ENCODE assay signal across 12 cellular contexts in genomic region chr6:131023834-131024504, GRCh38. TPM values are rescaled to one million over a fixed set of nuclear protein-coding genes. Genes with fewer than 3 reads are reported as not detected.
DNase-seq lines count a peak whose midpoint lies in the region; ATAC-seq, FAIRE-seq and TF ChIP-seq lines count a peak whose summit lies in the region.
"Had no signal": no experiment of that assay in that cellular context is flagged by ENCODE, and none has a peak within 500 bp of the region (broad histone marks: within the 10 kb centered on the region; RNA-seq: fewer than 3 reads in every experiment).

No MANE protein-coding gene starts in this region.

- TF ChIP-seq CTCF in GM12878 (IDR thresholded peaks at IDR 0.05 in 2 of 3, conservative IDR thresholded peaks at IDR 0.05 in 1 of 3; ENCODE audit: control insufficient read depth in 2 of 3, extremely low read depth in 1 of 3, insufficient read depth in 1 of 3, low read depth in 3 of 3, low read length in 3 of 3), result no peak

- SMC1A ChIA-PET in GM12878 (lab: Charles Lee; ENCODE audit: uncharacterized antibody, unreplicated experiment), result no interaction called here

- ATAC-seq in GM12878 (peak; percentile 41), GM18909 (IDR thresholded peaks at IDR 0.05; ENCODE audit: poor library complexity, unreplicated experiment) (no peak)
- no peak for ATAC-seq in activated CD4-positive, CD25-positive, alpha-beta regulatory T cell treated with anti-CD3 and anti-CD28 coated beads, Interleukin-2, amount 50 U/mL, for 24 hours

- DNase-seq in EH (ENCODE audit: low read depth), result peak; percentile 55
- DNase-seq in HS-27A (ENCODE audit: low read depth), result peak; percentile 79
- no peak for DNase-seq in GM12878 (ENCODE audit: low read depth, low spot score)
- DNase-seq in myocyte (ENCODE audit: low read depth), result peak; percentile 64
- DNase-seq in effector CD4-positive, alpha-beta T cell, result no peak
- no peak for DNase-seq in superior temporal gyrus (ENCODE audit: extremely low spot score)
- DNase-seq: NCI-H1694 had no signal

- CTCF ChIA-PET in GM12878 (lab: Yijun Ruan, JAX), result interaction anchor here (1.0 kb wide), 2 partner anchors 9 to 25 kb away, joined by 3 read pairs; no protein-coding TSS in a partner anchor

- no peak for TF ChIP-seq EP300 in GM12878 (IDR thresholded peaks at IDR 0.05; ENCODE audit: borderline replicate concordance in 1 of 2, control insufficient read depth in 1 of 2, low read depth in 2 of 2, low read length in 2 of 2)

- no peak overlapping the region for H3K4me2 ChIP-seq in GM12878 (ENCODE audit: control insufficient read depth, insufficient read depth)

- no peak for TF ChIP-seq POLR2A in GM12878 (IDR thresholded peaks at IDR 0.05; ENCODE audit: low read depth, low read length)

- H2AFZ ChIP-seq in GM12878 (ENCODE audit: control insufficient read depth, low read depth, low read length), result no peak overlapping the region

- TF ChIP-seq RAD21 in GM12878 (IDR thresholded peaks at IDR 0.05; ENCODE audit: insufficient read depth, low read depth, low read length), result no peak

- no peaks in the 10 kb centered on the region for H3K9me3 ChIP-seq in GM12878 (replicated peaks; ENCODE audit: control insufficient read depth, insufficient read depth, low read length)
- H3K9me3 ChIP-seq: neutrophil had no signal

- no TSS peak for BruUV-seq in GM12878 (replicated peaks; lab: Mats Ljungman, UMichigan)

- H3K27me3 ChIP-seq in GM12878 (replicated peaks in 1 of 2; ENCODE audit: control insufficient read depth in 2 of 2, insufficient read depth in 2 of 2, low read length in 1 of 2), result no peaks in the 10 kb centered on the region
- H3K27me3 ChIP-seq: cardiac muscle cell, neutrophil had no signal

- H3K27ac ChIP-seq in GM12878 (ENCODE audit: control insufficient read depth, insufficient read depth), result no peak overlapping the region
- H3K27ac ChIP-seq: cardiac muscle cell, neutrophil had no signal

- in situ Hi-C loops in GM12878 (cut with MboI), result no loop called here

- RAD21 ChIA-PET in GM12878 (lab: Charles Lee; ENCODE audit: unreplicated experiment), result no interaction called here

- H3K36me3 ChIP-seq in GM12878 (ENCODE audit: control insufficient read depth in 2 of 2, insufficient read depth in 2 of 2, low read length in 1 of 2), result no peaks in the 10 kb centered on the region
- H3K36me3 ChIP-seq: cardiac muscle cell, neutrophil had no signal

- 81% methylated on average over 3 of the region's 3 CpGs for WGBS in GM12878 (ENCODE audit: insufficient coverage, insufficient replicate concordance, low lambda C conversion rate, missing lambda C conversion rate)

- H3K4me3 ChIP-seq in GM12878, result no peak overlapping the region
- H3K4me3 ChIP-seq: cardiac muscle cell had no signal

- intact Hi-C loops in GM12878 (cut with micrococcal nuclease; ENCODE audit: unreplicated experiment), result no loop called here

- no peak overlapping the region for H3K9ac ChIP-seq in GM12878 (ENCODE audit: control insufficient read depth, insufficient read depth, low read length)

- H4K20me1 ChIP-seq in GM12878 (ENCODE audit: control insufficient read depth, insufficient read depth), result no peaks in the 10 kb centered on the region

- H3K79me2 ChIP-seq in GM12878 (ENCODE audit: control insufficient read depth, insufficient read depth, low read length), result peaks cover 4% of the 10 kb centered on the region

- POLR2A ChIA-PET in GM12878 (lab: Charles Lee), result no interaction called here

- H3K4me1 ChIP-seq in GM12878 (ENCODE audit: control insufficient read depth, insufficient read depth, low read length), result no peaks in the 10 kb centered on the region

- FAIRE-seq in GM12878 (lab: Jason Lieb, UNC), result no peak
- FAIRE-seq: G401.6 had no signal

TF ChIP-seq in GM12878, 131 proteins besides CTCF, POLR2A, EP300 and RAD21 (continues in another document):
- TF ChIP-seq GATAD2B (conservative IDR thresholded peaks at IDR 0.05; ENCODE audit: low read depth) (no peak), ZNF687 (IDR thresholded peaks at IDR 0.05) (no peak), PKNOX1 (IDR thresholded peaks at IDR 0.05) (no peak), FOXK2 (IDR thresholded peaks at IDR 0.05) (no peak), SRF (IDR thresholded peaks at IDR 0.05; ENCODE audit: low read depth in 2 of 2, low read length in 2 of 2) (no peak), NR2C1 (IDR thresholded peaks at IDR 0.05) (no peak), HDAC6 (IDR thresholded peaks at IDR 0.05; ENCODE audit: unreplicated experiment) (no peak), SUPT20H (IDR thresholded peaks at IDR 0.05; ENCODE audit: borderline replicate concordance, control insufficient read depth, low read depth, low read length) (no peak), RAD51 (IDR thresholded peaks at IDR 0.05) (no peak)
- TF ChIP-seq, protein P1, sequence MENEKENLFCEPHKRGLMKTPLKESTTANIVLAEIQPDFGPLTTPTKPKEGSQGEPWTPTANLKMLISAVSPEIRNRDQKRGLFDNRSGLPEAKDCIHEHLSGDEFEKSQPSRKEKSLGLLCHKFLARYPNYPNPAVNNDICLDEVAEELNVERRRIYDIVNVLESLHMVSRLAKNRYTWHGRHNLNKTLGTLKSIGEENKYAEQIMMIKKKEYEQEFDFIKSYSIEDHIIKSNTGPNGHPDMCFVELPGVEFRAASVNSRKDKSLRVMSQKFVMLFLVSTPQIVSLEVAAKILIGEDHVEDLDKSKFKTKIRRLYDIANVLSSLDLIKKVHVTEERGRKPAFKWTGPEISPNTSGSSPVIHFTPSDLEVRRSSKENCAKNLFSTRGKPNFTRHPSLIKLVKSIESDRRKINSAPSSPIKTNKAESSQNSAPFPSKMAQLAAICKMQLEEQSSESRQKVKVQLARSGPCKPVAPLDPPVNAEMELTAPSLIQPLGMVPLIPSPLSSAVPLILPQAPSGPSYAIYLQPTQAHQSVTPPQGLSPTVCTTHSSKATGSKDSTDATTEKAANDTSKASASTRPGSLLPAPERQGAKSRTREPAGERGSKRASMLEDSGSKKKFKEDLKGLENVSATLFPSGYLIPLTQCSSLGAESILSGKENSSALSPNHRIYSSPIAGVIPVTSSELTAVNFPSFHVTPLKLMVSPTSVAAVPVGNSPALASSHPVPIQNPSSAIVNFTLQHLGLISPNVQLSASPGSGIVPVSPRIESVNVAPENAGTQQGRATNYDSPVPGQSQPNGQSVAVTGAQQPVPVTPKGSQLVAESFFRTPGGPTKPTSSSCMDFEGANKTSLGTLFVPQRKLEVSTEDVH (IDR thresholded peaks at IDR 0.05; ENCODE audit: low read depth, partially characterized antibody), result no peak

RNA-seq across cellular contexts. Expression of gene EPB41L2, which starts 39.1 kb away (rescaled TPM):
- total RNA-seq in GM12878 (2013; cell fraction: nucleolus; rRNA removed), result 200 and 217 TPM in 2 replicates
- total RNA-seq in GM12878 (2014; rRNA removed) (16.9 and 17.8 TPM in 2 replicates), GM12878 (2014; rRNA removed; fragmentation: Illumina TruSeq; extraction: Trizol) (18.3 and 18.9 TPM in 2 replicates), GM12878 (2021) (24.6 and 35.9 TPM in 2 replicates), myocyte (23.8 and 24.1 TPM in 2 replicates)
- 13.8 TPM for polyA plus RNA-seq in GM12878 (2011; ENCODE audit: low read depth)
- polyA plus RNA-seq in GM12878 (2011; rRNA removed) (41.6 and 53.5 TPM in 2 replicates), GM12878 (2014; fragmentation: Illumina TruSeq; extraction: Trizol) (33.6 and 37.7 TPM in 2 replicates), GM12878 (2014; fragmentation: Nextera tagmentation; extraction: Ambion mirVana) (10 to 100 TPM in 1 of 2 experiments, 1 to 10 TPM in 1; 7.4 to 10.3 TPM), GM12878 (2014; rRNA removed) (19.1 and 19.5 TPM in 2 replicates), GM12878 (2016; fragmentation: Nextera tagmentation; extraction: Ambion mirVana) (10 to 100 TPM; 18.8 to 21.2 TPM)
- 33.8 and 46.2 TPM in 2 replicates for polyA plus RNA-seq in GM12878 (2011; cell fraction: cytosol; rRNA removed)
- 49.6 and 64.8 TPM in 2 replicates for polyA plus RNA-seq in GM12878 (2011; cell fraction: nucleus; rRNA removed)
- polyA plus RNA-seq in GM12878 (2012), result 18.9 and 22.3 TPM in 2 replicates
- 77.2 and 83.8 TPM in 2 replicates for polyA minus RNA-seq in GM12878 (2011; rRNA and poly(A)+ RNA removed)
- 22.1 and 31.7 TPM in 2 replicates for polyA minus RNA-seq in GM12878 (2011; cell fraction: cytosol; rRNA and poly(A)+ RNA removed)
- polyA minus RNA-seq in GM12878 (2011; cell fraction: nucleus; rRNA and poly(A)+ RNA removed), result 48.2 and 75.6 TPM in 2 replicates
- polyA plus RNA-seq in myocyte (2012), result 37.8 TPM

Comparison
In these comparisons a context has a peak if more than half of its experiments do, and no peak if none do; other contexts are left out.
1. DNase-seq: peak in EH (single experiment), HS-27A (single experiment) and myocyte (single experiment); none in GM12878 (single experiment), effector CD4-positive, alpha-beta T cell (single experiment) and superior temporal gyrus (single experiment).